Comparison of ENCODE assay signal across 35 cellular contexts in genomic region chr20:14178952-14179351, GRCh38.
"Had no signal": no experiment of that assay in that cellular context is flagged by ENCODE, and none has a peak within 500 bp of the region (broad histone marks: within the 10 kb centered on the region; RNA-seq: fewer than 3 reads in every experiment).

No MANE protein-coding gene starts in this region.

- H3K4me1 Mint-ChIP-seq: activated B cell treated with CpG ODN at 0.5 μM for 24 hours; activated naive CD8-positive, alpha-beta T cell treated with anti-CD3 and anti-CD28 coated beads for 36 hours had no signal

- H3K4me3 ChIP-seq: Peyer's patch, SJSA1 had no signal

- H3K27me3 ChIP-seq: brain microvascular endothelial cell, Peyer's patch, SJSA1 had no signal

- H3K9ac ChIP-seq: SK-N-SH had no signal

- H3K4me3 Mint-ChIP-seq: activated B cell treated with CpG ODN at 0.5 μM for 24 hours; activated CD4-positive, alpha-beta memory T cell treated with anti-CD3 and anti-CD28 coated beads for 36 hours; activated naive CD4-positive, alpha-beta T cell treated with anti-CD3 and anti-CD28 coated beads for 36 hours; activated naive CD8-positive, alpha-beta T cell treated with anti-CD3 and anti-CD28 coated beads for 36 hours; activated T-cell treated with anti-CD3 and anti-CD28 coated beads, Interleukin-2, amount 50 U/mL, for 4 hours; activated T-helper 1 cell treated with anti-CD3 and anti-CD28 coated beads, Interleukin-12 subunit alpha, Interleukin-12 subunit beta, Interleukin-2, Interleukin-4 antibody, amounts not matched to agents 30 ng/mL and 10 ng/mL and 1 ng/mL, durations not matched to agents 14 hours and 24 hours and 36 hours had no signal

- H3K4me1 ChIP-seq: Peyer's patch, SJSA1 had no signal

- H3K27ac ChIP-seq: brain microvascular endothelial cell, Peyer's patch, SJSA1, VCaP had no signal

- H3K9me2 ChIP-seq: SK-N-SH had no signal

- DNase-seq: activated B cell treated with CpG ODN at 0.5 μM for 24 hours; activated CD4-positive, alpha-beta memory T cell treated with anti-CD3 and anti-CD28 coated beads for 36 hours; activated CD4-positive, alpha-beta T cell treated with anti-CD3 and anti-CD28 coated beads for 4 hours; activated CD4-positive, alpha-beta T cell treated with anti-CD3 and anti-CD28 coated beads, Interleukin-2, amount 50 U/mL, for 1 hour; activated CD4-positive, CD25-positive, alpha-beta regulatory T cell treated with anti-CD3 and anti-CD28 coated beads, Interleukin-2, amount 50 U/mL, for 72 hours; activated CD8-positive, alpha-beta memory T cell treated with anti-CD3 and anti-CD28 coated beads, Interleukin-2, amount 50 U/mL, for 4 hours; activated gamma-delta T cell treated with Interleukin-2 at 50 U/mL for 16 hours; activated naive CD4-positive, alpha-beta T cell treated with anti-CD3 and anti-CD28 coated beads for 36 hours; activated naive CD8-positive, alpha-beta T cell treated with anti-CD3 and anti-CD28 coated beads for 36 hours; activated T-cell treated with anti-CD3 and anti-CD28 coated beads for 4 hours; activated T-cell treated with anti-CD3 and anti-CD28 coated beads, Interleukin-2, amount 50 U/mL, for 4 hours; amniotic stem cell; aorta; brain microvascular endothelial cell; cerebellar nuclear complex; Karpas-422; NCI-H1105 treated with DMSO at 0.1 percent for 48 hours; NCI-H1436; NCI-H1694; NCI-H1930; NCI-H2081 treated with DMSO at 0.1 percent for 48 hours; NCI-H226; NCI-H446 treated with DMSO at 0.1 percent for 48 hours; NCI-H524; Peyer's patch; RPMI8226; SHP77 treated with DMSO at 0.1 percent for 48 hours; SK-N-SH; SW 1271; T-helper 1 cell; T-helper 2 cell; T-helper 9 cell had no signal

- H3K9me3 ChIP-seq: SK-N-SH had no signal

- H3K36me3 Mint-ChIP-seq: activated CD4-positive, alpha-beta memory T cell treated with anti-CD3 and anti-CD28 coated beads for 36 hours; activated naive CD8-positive, alpha-beta T cell treated with anti-CD3 and anti-CD28 coated beads for 36 hours had no signal

- H3K36me3 ChIP-seq: brain microvascular endothelial cell, Peyer's patch, SJSA1 had no signal

- H3K4me2 ChIP-seq: SK-N-SH had no signal

- H3K27ac Mint-ChIP-seq: activated B cell treated with CpG ODN at 0.5 μM for 24 hours; activated CD4-positive, alpha-beta memory T cell treated with anti-CD3 and anti-CD28 coated beads for 36 hours; activated naive CD4-positive, alpha-beta T cell treated with anti-CD3 and anti-CD28 coated beads for 36 hours; activated naive CD8-positive, alpha-beta T cell treated with anti-CD3 and anti-CD28 coated beads for 36 hours; activated T-helper 1 cell treated with anti-CD3 and anti-CD28 coated beads, Interleukin-12 subunit alpha, Interleukin-12 subunit beta, Interleukin-2, Interleukin-4 antibody, amounts not matched to agents 30 ng/mL and 10 ng/mL and 1 ng/mL, durations not matched to agents 14 hours and 24 hours and 36 hours had no signal

- H3K27me3 Mint-ChIP-seq: activated B cell treated with CpG ODN at 0.5 μM for 24 hours; activated CD4-positive, alpha-beta memory T cell treated with anti-CD3 and anti-CD28 coated beads for 36 hours; activated naive CD8-positive, alpha-beta T cell treated with anti-CD3 and anti-CD28 coated beads for 36 hours had no signal
